Comparison of ENCODE assay signal across 18 cellular contexts in genomic region chr5:53161876-53162275, GRCh38. TPM values are rescaled to one million over a fixed set of nuclear protein-coding genes. Genes with fewer than 3 reads are reported as not detected.
DNase-seq lines count a peak whose midpoint lies in the region; ATAC-seq, FAIRE-seq and TF ChIP-seq lines count a peak whose summit lies in the region.
"Had no signal": no experiment of that assay in that cellular context is flagged by ENCODE, and none has a peak within 500 bp of the region (broad histone marks: within the 10 kb centered on the region; RNA-seq: fewer than 3 reads in every experiment).

No MANE protein-coding gene starts in this region.

- no peak overlapping the region for H2BK15ac ChIP-seq in mesendoderm (replicated peaks; ENCODE audit: low read depth)

- peak; percentile 69 for DNase-seq in AG20443 (ENCODE audit: low spot score)
- DNase-seq in HTR-8/SVneo (ENCODE audit: insufficient read length, low spot score) = no peak
- DNase-seq in cardiac fibroblast (ENCODE audit: low read depth in 2 of 2) = peak; percentile 28 to 57
- peak; percentile 1 for DNase-seq in mesendoderm
- no peak for DNase-seq in right cardiac atrium
- no peak for DNase-seq in NCI-H1092 treated with DMSO at 0.1 percent for 48 hours (lab: John Stamatoyannopoulos, UW)
- no peak for DNase-seq in NCI-H1930 (lab: John Stamatoyannopoulos, UW)
- DNase-seq: activated CD4-positive, alpha-beta memory T cell treated with anti-CD3 and anti-CD28 coated beads for 36 hours; activated naive CD4-positive, alpha-beta T cell treated with anti-CD3 and anti-CD28 coated beads, Interleukin-2, amount 50 U/mL, for 16 hours; activated T-cell treated with anti-CD3 and anti-CD28 coated beads, Interleukin-2, amount 50 U/mL, for 24 hours; GOT3; NCI-H1436 treated with DMSO at 0.1 percent for 48 hours; pancreas had no signal

- no peaks in the 10 kb centered on the region for H3K79me1 ChIP-seq in mesendoderm (ENCODE audit: low read length)

- H3K79me2 ChIP-seq in mesendoderm (ENCODE audit: control insufficient read depth, insufficient read depth, low read length) = no peaks in the 10 kb centered on the region

- WGBS in mesendoderm (ENCODE audit: extremely low coverage, insufficient coverage, low lambda C conversion rate) = no CpG with 5 or more reads among the region's 2 CpGs
- WGBS in right cardiac atrium = 45% methylated on average over 2 of the region's 2 CpGs

- H3K27ac ChIP-seq in mesendoderm (ENCODE audit: low read depth, low read length) (no peak overlapping the region), right cardiac atrium (ENCODE audit: low read length) (no peak overlapping the region)
- H3K27ac ChIP-seq: esophagus muscularis mucosa, pancreas, suprapubic skin, VCaP had no signal

- intact Hi-C loops in right cardiac atrium (cut with DNase I) = no loop called here

- no peak overlapping the region for H3K9ac ChIP-seq in mesendoderm (ENCODE audit: low read length)

- H3K36me3 ChIP-seq in mesendoderm (ENCODE audit: control insufficient read depth, insufficient read depth, low read length) = no peaks in the 10 kb centered on the region
- H3K36me3 ChIP-seq: esophagus muscularis mucosa, pancreas, suprapubic skin had no signal

- no peak overlapping the region for H3K4me3 ChIP-seq in cardiac fibroblast (replicated peaks in 1 of 2; ENCODE audit: low read depth in 2 of 2, low read length in 2 of 2)
- H3K4me3 ChIP-seq in mesendoderm (ENCODE audit: low read length) = no peak overlapping the region
- H3K4me3 ChIP-seq in right cardiac atrium (ENCODE audit: low read length) = no peak overlapping the region
- H3K4me3 ChIP-seq: esophagus muscularis mucosa, pancreas, suprapubic skin had no signal

- no peak overlapping the region for H2BK5ac ChIP-seq in mesendoderm (ENCODE audit: low read length)

- no peak overlapping the region for H3K4me2 ChIP-seq in mesendoderm (ENCODE audit: low read length)

- no peak overlapping the region for H4K8ac ChIP-seq in mesendoderm (ENCODE audit: low read depth, low read length)

- no peaks in the 10 kb centered on the region for H3K9me3 ChIP-seq in right cardiac atrium (ENCODE audit: control insufficient read depth, low read length)
- H3K9me3 ChIP-seq: esophagus muscularis mucosa, pancreas, suprapubic skin had no signal

- peak; percentile 44 for FAIRE-seq in HTR-8/SVneo (lab: Jason Lieb, UNC)
- FAIRE-seq: G401.6, pancreas had no signal

- TF ChIP-seq CTCF in cardiac fibroblast (IDR thresholded peaks at IDR 0.05; ENCODE audit: low read depth, low read length) = no peak

- H3K4me1 ChIP-seq in mesendoderm (ENCODE audit: control insufficient read depth, low read depth, low read length) (no peaks in the 10 kb centered on the region), right cardiac atrium (ENCODE audit: control insufficient read depth, insufficient read depth, low read length) (peaks cover 5% of the 10 kb centered on the region)
- H3K4me1 ChIP-seq: pancreas had no signal

- ATAC-seq in right cardiac atrium = no peak
- no peak for ATAC-seq in GM21515 (IDR thresholded peaks at IDR 0.05; ENCODE audit: unreplicated experiment)
- ATAC-seq: pancreas had no signal

- no peak overlapping the region for H2AK5ac ChIP-seq in mesendoderm (ENCODE audit: low read length)

- no peak overlapping the region for H4K5ac ChIP-seq in mesendoderm (ENCODE audit: low read length)

- H3K27me3 ChIP-seq in mesendoderm (ENCODE audit: insufficient read depth, low read length, poor library complexity) (no peaks in the 10 kb centered on the region), right cardiac atrium (ENCODE audit: control insufficient read depth, insufficient read depth) (no peaks in the 10 kb centered on the region)
- H3K27me3 ChIP-seq: pancreas, suprapubic skin had no signal

- no peak overlapping the region for H3K56ac ChIP-seq in mesendoderm (ENCODE audit: low read length)

- H3K4ac ChIP-seq in mesendoderm (ENCODE audit: low read depth, low read length) = no peak overlapping the region

- no peak overlapping the region for H3K23ac ChIP-seq in mesendoderm (ENCODE audit: low read length)

- H2BK120ac ChIP-seq in mesendoderm (ENCODE audit: low read depth, low read length) = no peak overlapping the region

- no peak overlapping the region for H3K18ac ChIP-seq in mesendoderm (ENCODE audit: low read length)

RNA-seq across cellular contexts. Expression of gene MOCS2, which starts 52.3 kb away (rescaled TPM):
- 21.4 TPM for polyA plus RNA-seq in mesendoderm (2013, experiment 1 of 2)
- 21.2 TPM for polyA plus RNA-seq in mesendoderm (2013, experiment 2 of 2)
- total RNA-seq in right cardiac atrium = 10 to 100 TPM; 77.9 to 86.5 (median 83.6) TPM
- 124 TPM for polyA plus RNA-seq in right cardiac atrium

Comparison
In these comparisons a context has a peak if more than half of its experiments do, and no peak if none do; other contexts are left out.
1. DNase-seq: peak in AG20443 (single experiment), cardiac fibroblast (2 of 2) and mesendoderm (single experiment); none in HTR-8/SVneo (single experiment), right cardiac atrium (0 of 3), NCI-H1092 treated with DMSO at 0.1 percent for 48 hours (single experiment) and NCI-H1930 (0 of 2).